8 cellular contexts compared by ENCODE assay signal in the genomic region with DNA sequence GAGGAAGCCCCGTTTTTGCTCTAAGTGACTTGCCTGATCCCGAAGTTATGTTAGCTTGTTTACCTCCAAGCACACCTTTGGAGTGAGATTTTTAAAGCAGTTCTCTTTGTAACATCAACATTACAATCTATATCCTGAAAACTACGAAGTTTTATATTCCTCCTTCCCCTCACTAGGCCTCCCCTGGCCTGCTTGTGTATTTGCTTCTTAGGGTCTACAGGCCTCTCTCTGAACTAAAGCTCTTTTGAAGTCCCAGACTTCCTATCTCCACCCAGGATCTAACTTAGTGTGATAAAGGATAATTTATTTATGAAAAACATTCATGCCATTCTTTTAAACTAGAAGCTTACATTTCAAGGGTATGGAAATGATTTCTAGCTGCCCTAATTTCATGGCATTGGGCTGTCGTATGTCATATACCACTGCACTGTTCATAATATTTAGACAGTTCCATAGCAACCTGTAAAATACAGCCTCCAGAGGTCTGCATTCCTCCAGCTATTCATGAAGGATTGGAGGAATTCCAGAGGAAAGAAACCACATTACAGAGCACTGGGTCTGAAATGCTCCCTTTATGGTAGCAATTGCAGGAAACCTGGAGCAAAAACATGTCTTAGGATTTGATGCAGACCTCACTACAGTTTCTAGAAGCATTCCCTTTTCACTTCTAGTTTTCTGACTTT.
A peak's percentile ranks its signal among the peaks of the same experiment; 100 is the strongest.
DNase-seq lines count a peak whose midpoint lies in the region; ATAC-seq lines count a peak whose summit lies in the region.

No MANE protein-coding gene starts in this region.

- no peak overlapping the region for H3K4me3 ChIP-seq in BLaER1 treated with 17β-estradiol and CSF1 and Interleukin-3, amounts not matched to agents 10 nM and 100 nM
- no peak overlapping the region for H3K4me3 ChIP-seq in iPS-20b (ENCODE audit: low read length)

- H3K4me2 ChIP-seq in BLaER1 treated with 17β-estradiol and CSF1 and Interleukin-3, amounts not matched to agents 10 nM and 100 nM = peak overlapping the region; percentile 7 to 67 (median 39); a peak in 18 of 22 replicates

- H3K4me1 Mint-ChIP-seq in stimulated activated naive B cell treated with anti-CD40 and anti-IgM and Interleukin-4, amounts not matched to agents 10 μg/mL and 1 μg/mL and 100 μg/mL, for 72 hours = peaks cover 13 to 35% of the 10 kb centered on the region in 2 donors

- peaks cover 0 to 3% of the 10 kb centered on the region in 2 donors for H3K36me3 Mint-ChIP-seq in stimulated activated naive B cell treated with anti-CD40 and anti-IgM and Interleukin-4, amounts not matched to agents 10 μg/mL and 1 μg/mL and 100 μg/mL, for 72 hours

- H3K27me3 Mint-ChIP-seq in stimulated activated naive B cell treated with anti-CD40 and anti-IgM and Interleukin-4, amounts not matched to agents 10 μg/mL and 1 μg/mL and 100 μg/mL, for 72 hours = peaks cover 5 to 13% of the 10 kb centered on the region in 2 donors

- no peaks in the 10 kb centered on the region for H3K27me3 ChIP-seq in BLaER1 treated with 17β-estradiol and CSF1 and Interleukin-3, amounts not matched to agents 10 nM and 100 nM
- no peaks in the 10 kb centered on the region for H3K27me3 ChIP-seq in iPS-20b (ENCODE audit: insufficient read depth, low read length)

- no peaks in the 10 kb centered on the region for H3K36me3 ChIP-seq in BLaER1 treated with 17β-estradiol and CSF1 and Interleukin-3, amounts not matched to agents 10 nM and 100 nM
- H3K36me3 ChIP-seq in iPS-20b (ENCODE audit: insufficient read depth, low read depth, low read length) = no peaks in the 10 kb centered on the region

- peak overlapping the region in 2 of 11 experiments; percentile 5 to 34; a peak in 2 of 22 replicates for H3K9ac ChIP-seq in BLaER1 treated with 17β-estradiol and CSF1 and Interleukin-3, amounts not matched to agents 10 nM and 100 nM
- H3K9ac ChIP-seq in iPS-20b (ENCODE audit: low read depth, low read length) = 0 out of 2 replicates have a peak overlapping the region, but pooled peaks have one; percentile 40

- peak overlapping the region in 6 of 11 experiments; percentile 17 to 46 (median 30); a peak in 7 of 22 replicates for H3K27ac ChIP-seq in BLaER1 treated with 17β-estradiol and CSF1 and Interleukin-3, amounts not matched to agents 10 nM and 100 nM
- H3K27ac ChIP-seq in angular gyrus (ENCODE audit: low read depth, low read length) (peak overlapping the region; percentile 17), iPS-20b (ENCODE audit: low read length) (no peak overlapping the region)

- H3K4me3 Mint-ChIP-seq in stimulated activated naive B cell treated with anti-CD40 and anti-IgM and Interleukin-4, amounts not matched to agents 10 μg/mL and 1 μg/mL and 100 μg/mL, for 72 hours = peak overlapping the region in 1 of 2 donors; percentile 25

- peaks cover 7 to 12% (median 10%) of the 10 kb centered on the region in 11 experiments; a peak in 16 of 22 replicates for H3K9me3 ChIP-seq in BLaER1 treated with 17β-estradiol and CSF1 and Interleukin-3, amounts not matched to agents 10 nM and 100 nM (replicated peaks in 1 of 11)
- H3K9me3 ChIP-seq in iPS-20b (ENCODE audit: insufficient read depth, low read depth, low read length) = no peaks in the 10 kb centered on the region

- peak; percentile 9 for ATAC-seq in HG03460 (IDR thresholded peaks at IDR 0.05; ENCODE audit: unreplicated experiment)
- peak in 1 of 2 donors; percentile 25 for ATAC-seq in stimulated activated naive B cell treated with anti-CD40 and anti-IgM and Interleukin-4, amounts not matched to agents 10 μg/mL and 1 μg/mL and 100 μg/mL, for 72 hours (replicated peaks)
- ATAC-seq in HG03442 (IDR thresholded peaks at IDR 0.05; ENCODE audit: unreplicated experiment) = no peak

- peak overlapping the region; percentile 85 for H3K27ac Mint-ChIP-seq in stimulated activated naive B cell treated with anti-CD40 and anti-IgM and Interleukin-4, amounts not matched to agents 10 μg/mL and 1 μg/mL and 100 μg/mL, for 72 hours

- no peak for DNase-seq in stimulated activated naive B cell treated with anti-CD40 and anti-IgM and Interleukin-4, amounts not matched to agents 10 μg/mL and 1 μg/mL and 100 μg/mL, for 72 hours
- DNase-seq in COR-L47 (lab: John Stamatoyannopoulos, UW) = no peak
- no peak for DNase-seq in activated CD4-positive, alpha-beta T cell treated with anti-CD3 and anti-CD28 coated beads, Interleukin-2, amount 50 U/mL, for 4 hours

- H4K20me1 ChIP-seq in BLaER1 treated with 17β-estradiol and CSF1 and Interleukin-3, amounts not matched to agents 10 nM and 100 nM = no peaks in the 10 kb centered on the region

- peaks cover 9 to 21% (median 15%) of the 10 kb centered on the region in 10 experiments; a peak in 17 of 20 replicates for H3K4me1 ChIP-seq in BLaER1 treated with 17β-estradiol and CSF1 and Interleukin-3, amounts not matched to agents 10 nM and 100 nM
- peaks cover 16% of the 10 kb centered on the region for H3K4me1 ChIP-seq in iPS-20b (ENCODE audit: insufficient read depth, low read length)

- peaks cover 0 to 2% of the 10 kb centered on the region in 2 donors for H3K9me3 Mint-ChIP-seq in stimulated activated naive B cell treated with anti-CD40 and anti-IgM and Interleukin-4, amounts not matched to agents 10 μg/mL and 1 μg/mL and 100 μg/mL, for 72 hours
